1 cellular context compared by ENCODE assay signal in the genomic region with DNA sequence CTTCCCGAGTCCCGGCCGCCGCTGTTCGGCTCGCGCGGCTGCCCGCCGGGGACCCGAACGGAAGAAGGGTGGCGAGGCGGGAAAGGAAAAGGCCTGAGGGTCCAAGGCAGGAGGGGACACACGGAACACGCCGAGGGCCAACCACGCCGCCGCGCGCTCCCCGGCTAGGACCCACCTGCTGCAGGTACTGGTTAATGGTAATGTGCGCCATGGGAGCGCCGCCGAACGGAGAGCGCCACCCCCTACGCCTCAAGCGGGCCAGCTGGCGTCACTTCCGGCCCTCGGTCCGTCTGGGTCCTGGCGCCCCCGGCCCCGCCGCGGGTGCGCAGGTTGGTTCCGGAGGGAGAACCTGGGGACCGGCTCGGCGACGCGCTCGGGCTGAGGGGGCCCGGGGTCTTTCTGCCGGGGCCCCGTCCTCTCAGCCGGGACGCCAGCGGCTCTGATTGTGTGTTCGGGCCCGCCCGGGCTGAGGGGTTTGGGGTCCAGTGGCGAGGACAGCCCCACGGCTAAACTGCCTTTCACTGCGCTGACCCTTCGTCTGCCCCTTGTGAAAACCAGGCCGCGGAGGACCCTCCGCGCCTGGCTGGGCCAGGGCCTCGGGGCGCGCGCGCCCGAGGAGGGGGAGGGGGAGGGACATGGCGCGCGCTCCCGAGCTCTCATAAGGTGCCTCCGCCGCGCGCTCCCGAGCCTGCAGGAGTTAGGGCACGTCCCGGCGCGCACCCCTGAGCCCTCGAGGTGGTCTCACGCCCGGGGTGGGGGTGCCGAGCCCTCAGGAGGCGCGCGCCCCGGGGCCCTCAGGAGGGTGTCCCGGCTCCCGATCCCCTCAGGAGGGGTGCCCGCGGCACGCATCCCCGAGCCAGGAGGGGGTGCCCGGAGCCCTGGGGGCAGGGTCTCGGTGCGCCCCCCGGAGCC.
TF ChIP-seq lines count a peak whose summit lies in the region.

PCID2 (minus strand) TSS at position 246 of the 912 bp plus-strand sequence; CDS start at position 211, 35 bp downstream.

TF ChIP-seq in IMR-90, 13 proteins besides CTCF, POLR2A, EP300 and RAD21 (continued from another document):
- TF ChIP-seq, protein P1, sequence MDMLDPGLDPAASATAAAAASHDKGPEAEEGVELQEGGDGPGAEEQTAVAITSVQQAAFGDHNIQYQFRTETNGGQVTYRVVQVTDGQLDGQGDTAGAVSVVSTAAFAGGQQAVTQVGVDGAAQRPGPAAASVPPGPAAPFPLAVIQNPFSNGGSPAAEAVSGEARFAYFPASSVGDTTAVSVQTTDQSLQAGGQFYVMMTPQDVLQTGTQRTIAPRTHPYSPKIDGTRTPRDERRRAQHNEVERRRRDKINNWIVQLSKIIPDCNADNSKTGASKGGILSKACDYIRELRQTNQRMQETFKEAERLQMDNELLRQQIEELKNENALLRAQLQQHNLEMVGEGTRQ (IDR thresholded peaks at IDR 0.05; ENCODE audit: low read depth, low read length) = no peak
- no peak for TF ChIP-seq RCOR1 (IDR thresholded peaks at IDR 0.05; ENCODE audit: insufficient replicate concordance, low read length)
- 0 out of 2 replicates have a peak, but pooled peaks have one; percentile 15 for TF ChIP-seq BHLHE40 (IDR thresholded peaks at IDR 0.05; ENCODE audit: low read depth, low read length)
- TF ChIP-seq CHD1 (IDR thresholded peaks at IDR 0.05; ENCODE audit: low read depth, low read length) = no peak
- no peak for TF ChIP-seq RFX5 (IDR thresholded peaks at IDR 0.05; ENCODE audit: low read depth, low read length)
- TF ChIP-seq SMC3 (IDR thresholded peaks at IDR 0.05; ENCODE audit: low read depth, low read length) = no peak
- TF ChIP-seq NFE2L2 (IDR thresholded peaks at IDR 0.05; ENCODE audit: low read depth, low read length) = 0 out of 2 replicates have a peak, but pooled peaks have one; percentile 12
- TF ChIP-seq CEBPB (IDR thresholded peaks at IDR 0.05; ENCODE audit: low read depth, low read length) = no peak
- no peak for TF ChIP-seq MAFK (IDR thresholded peaks at IDR 0.05; ENCODE audit: low read depth, low read length)
- no peak for TF ChIP-seq MXI1 (IDR thresholded peaks at IDR 0.05; ENCODE audit: borderline replicate concordance, low read depth, low read length)
TF ChIP-seq in IMR-90: peak in this region for 4.
